Comparison of ENCODE assay signal across 19 cellular contexts in the genomic region with DNA sequence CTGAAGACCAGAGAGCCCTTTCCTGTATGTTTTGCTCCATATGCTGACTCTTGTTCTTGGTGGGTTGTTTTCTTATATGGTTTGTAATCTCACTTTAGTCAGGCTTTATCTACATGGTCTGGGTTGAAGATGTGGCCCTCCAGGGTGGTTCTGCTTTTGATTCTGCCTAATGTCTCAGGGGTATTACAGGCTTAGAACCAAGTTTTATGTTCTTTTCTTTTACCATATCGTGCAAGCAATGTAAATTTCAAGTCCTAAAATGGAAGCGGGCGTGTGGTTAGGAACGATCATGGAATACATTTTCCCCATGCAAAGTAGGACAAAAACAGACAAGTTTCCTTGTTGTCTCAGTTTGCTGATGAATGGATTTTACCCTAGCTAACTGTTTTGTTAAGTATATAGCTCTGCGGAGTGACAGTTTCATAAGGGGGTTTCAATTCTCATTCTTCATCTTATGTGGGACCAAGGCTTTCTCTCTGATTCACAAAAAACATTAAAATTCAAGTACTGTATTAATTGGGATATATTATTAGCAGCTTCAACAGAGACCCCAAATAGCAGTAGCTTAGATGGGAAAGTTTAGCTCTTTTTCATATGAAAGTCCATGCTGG. TPM values are rescaled to one million over a fixed set of nuclear protein-coding genes. Genes with fewer than 3 reads are reported as not detected.
A peak's percentile ranks its signal among the peaks of the same experiment; 100 is the strongest.
DNase-seq lines count a peak whose midpoint lies in the region; ATAC-seq, FAIRE-seq and TF ChIP-seq lines count a peak whose summit lies in the region.
"Had no signal": no experiment of that assay in that cellular context is flagged by ENCODE, and none has a peak within 500 bp of the region (broad histone marks: within the 10 kb centered on the region; RNA-seq: fewer than 3 reads in every experiment).

No MANE protein-coding gene starts in this region.

- no peaks in the 10 kb centered on the region for H3K79me2 ChIP-seq in osteoblast (ENCODE audit: insufficient read depth, low read length)

- ATAC-seq in GM21515 (IDR thresholded peaks at IDR 0.05; ENCODE audit: unreplicated experiment), result peak; percentile 48
- no peak for ATAC-seq in GM18873 (IDR thresholded peaks at IDR 0.05; ENCODE audit: low FRiP score, unreplicated experiment)
- ATAC-seq: A549 had no signal

- peaks cover 11% of the 10 kb centered on the region for H3K9me3 ChIP-seq in osteoblast (ENCODE audit: low read depth, low read length)

- no peaks in the 10 kb centered on the region for H4K20me1 ChIP-seq in osteoblast (ENCODE audit: insufficient read depth, low read length)

- H2AFZ ChIP-seq in osteoblast (ENCODE audit: low read length), result no peak overlapping the region

- no peaks in the 10 kb centered on the region for H3K36me3 ChIP-seq in osteoblast (ENCODE audit: insufficient read depth, low read length)

- H3K27me3 ChIP-seq in osteoblast (ENCODE audit: insufficient read depth, low read length), result peaks cover 3% of the 10 kb centered on the region

- FAIRE-seq in GM12892 (lab: Jason Lieb, UNC), result peak; percentile 83
- FAIRE-seq: A549, H1, RCC 7860 had no signal

- DNase-seq in GM12892 (ENCODE audit: insufficient read length) (no peak), NCI-H526 treated with DMSO at 0.1 percent for 48 hours (lab: John Stamatoyannopoulos, UW) (peak; percentile 60), osteoblast (ENCODE audit: insufficient read length, low spot score, missing footprints) (peak; percentile 1), HPDE6-E6E7 (ENCODE audit: extremely low spot score) (no peak), MV-4-11 (lab: John Stamatoyannopoulos, UW) (no peak)
- DNase-seq: C1 segment of cervical spinal cord, GDM1, NCI-H1417, NCI-H1930, NCI-H2171, Right ventricle myocardium superior, SK-N-SH, T-helper 1 cell had no signal

- TF ChIP-seq POLR2A in GM12892 (IDR thresholded peaks at IDR 0.05; ENCODE audit: low read depth, low read length), result no peak

- H3K27ac ChIP-seq in osteoblast (ENCODE audit: low read depth, low read length), result no peak overlapping the region
- H3K27ac ChIP-seq: A549, HL-60 had no signal

- H3K4me2 ChIP-seq in osteoblast (ENCODE audit: insufficient read depth, low read length), result no peak overlapping the region
- H3K4me2 ChIP-seq: A549, SK-N-SH had no signal

- no peak overlapping the region for H3K4me3 ChIP-seq in osteoblast (ENCODE audit: insufficient read depth, low read length)
- H3K4me3 ChIP-seq: A549 had no signal

- no peak for TF ChIP-seq CTCF in osteoblast (IDR thresholded peaks at IDR 0.05; ENCODE audit: extremely low read depth, low read depth, low read length)

- no peaks in the 10 kb centered on the region for H3K4me1 ChIP-seq in osteoblast (ENCODE audit: insufficient read depth, low read length)
- H3K4me1 ChIP-seq: A549 had no signal

RNA-seq across cellular contexts. Expression of a gene that starts 58.7 kb away (rescaled TPM):
- polyA plus RNA-seq in GM12892 (2012; ENCODE audit: missing spikeins), result 1.4 TPM
- total RNA-seq in osteoblast, result 31.1 and 32.1 TPM in 2 replicates

Comparison
In these comparisons a context has a peak if more than half of its experiments do, and no peak if none do; other contexts are left out.
1. DNase-seq: peak in NCI-H526 treated with DMSO at 0.1 percent for 48 hours (single experiment) and osteoblast (single experiment); none in GM12892 (single experiment), HPDE6-E6E7 (single experiment) and MV-4-11 (single experiment).